9 cellular contexts compared by ENCODE assay signal in genomic region chr2:152468832-152469692, GRCh38.
DNase-seq lines count a peak whose midpoint lies in the region; ATAC-seq and TF ChIP-seq lines count a peak whose summit lies in the region.
"Had no signal": no experiment of that assay in that cellular context is flagged by ENCODE, and none has a peak within 500 bp of the region (broad histone marks: within the 10 kb centered on the region; RNA-seq: fewer than 3 reads in every experiment).

No MANE protein-coding gene starts in this region.

- DNase-seq in DMS53 (lab: John Stamatoyannopoulos, UW) (peak; percentile 48), DMS53 treated with DMSO at 0.1 percent for 48 hours (lab: John Stamatoyannopoulos, UW; ENCODE audit: unreplicated experiment) (no peak), RPMI8226 (peak; percentile 9), glutamatergic neuron (no peak), superior temporal gyrus (ENCODE audit: extremely low spot score) (peak; percentile 86), NCI-H345 (lab: John Stamatoyannopoulos, UW) (no peak)
- DNase-seq in stimulated activated CD4-positive, alpha-beta T cell treated with anti-CD3 and anti-CD28 coated beads, Interleukin-4, amount 100 ng/mL, for 24 hours = no peak
- no peak for DNase-seq in activated CD8-positive, alpha-beta memory T cell treated with anti-CD3 and anti-CD28 coated beads, Interleukin-2, amount 10 ng/mL, durations not matched to agents 7 days and 5 days
- DNase-seq: NCI-H1930 had no signal

- peaks cover 5% of the 10 kb centered on the region for H3K27me3 Mint-ChIP-seq in glutamatergic neuron (ENCODE audit: unreplicated experiment)
- H3K27me3 Mint-ChIP-seq in activated CD8-positive, alpha-beta memory T cell treated with anti-CD3 and anti-CD28 coated beads, Interleukin-2, amount 10 ng/mL, durations not matched to agents 7 days and 5 days = peaks cover 7% of the 10 kb centered on the region

- peaks cover 8% of the 10 kb centered on the region for H3K9me3 Mint-ChIP-seq in glutamatergic neuron (ENCODE audit: unreplicated experiment)
- H3K9me3 Mint-ChIP-seq in activated CD8-positive, alpha-beta memory T cell treated with anti-CD3 and anti-CD28 coated beads, Interleukin-2, amount 10 ng/mL, durations not matched to agents 7 days and 5 days (ENCODE audit: low read depth) = no peaks in the 10 kb centered on the region

- peaks cover 71% of the 10 kb centered on the region for H3K4me1 Mint-ChIP-seq in glutamatergic neuron (ENCODE audit: low read depth, unreplicated experiment)
- H3K4me1 Mint-ChIP-seq in activated CD8-positive, alpha-beta memory T cell treated with anti-CD3 and anti-CD28 coated beads, Interleukin-2, amount 10 ng/mL, durations not matched to agents 7 days and 5 days = peaks cover 5% of the 10 kb centered on the region

- H3K4me3 Mint-ChIP-seq in glutamatergic neuron (ENCODE audit: unreplicated experiment) = peak overlapping the region; percentile 13
- H3K4me3 Mint-ChIP-seq in activated CD8-positive, alpha-beta memory T cell treated with anti-CD3 and anti-CD28 coated beads, Interleukin-2, amount 10 ng/mL, durations not matched to agents 7 days and 5 days = no peak overlapping the region

- no peak for ATAC-seq in activated CD8-positive, alpha-beta memory T cell treated with anti-CD3 and anti-CD28 coated beads, Interleukin-2, amount 10 ng/mL, durations not matched to agents 7 days and 5 days

- no peak for TF ChIP-seq CTCF in glutamatergic neuron (IDR thresholded peaks at IDR 0.05; ENCODE audit: partially characterized antibody, unreplicated experiment)

- CTCF ChIA-PET in activated CD8-positive, alpha-beta memory T cell treated with anti-CD3 and anti-CD28 coated beads, Interleukin-2, amount 10 ng/mL, durations not matched to agents 7 days and 5 days (lab: Charles Lee) = no interaction called here

- H3K36me3 Mint-ChIP-seq in glutamatergic neuron (ENCODE audit: unreplicated experiment) = no peaks in the 10 kb centered on the region
- H3K36me3 Mint-ChIP-seq in activated CD8-positive, alpha-beta memory T cell treated with anti-CD3 and anti-CD28 coated beads, Interleukin-2, amount 10 ng/mL, durations not matched to agents 7 days and 5 days = no peaks in the 10 kb centered on the region

- peak overlapping the region; percentile 16 for H3K27ac Mint-ChIP-seq in glutamatergic neuron (ENCODE audit: unreplicated experiment)
- H3K27ac Mint-ChIP-seq in activated CD8-positive, alpha-beta memory T cell treated with anti-CD3 and anti-CD28 coated beads, Interleukin-2, amount 10 ng/mL, durations not matched to agents 7 days and 5 days = no peak overlapping the region

Comparison
In these comparisons a context has a peak if more than half of its experiments do, and no peak if none do; other contexts are left out.
1. DNase-seq: peak in DMS53 (single experiment), RPMI8226 (single experiment) and superior temporal gyrus (single experiment); none in DMS53 treated with DMSO at 0.1 percent for 48 hours (single experiment), glutamatergic neuron (single experiment), stimulated activated CD4-positive, alpha-beta T cell treated with anti-CD3 and anti-CD28 coated beads, Interleukin-4, amount 100 ng/mL, for 24 hours (single experiment), NCI-H345 (single experiment) and activated CD8-positive, alpha-beta memory T cell treated with anti-CD3 and anti-CD28 coated beads, Interleukin-2, amount 10 ng/mL, durations not matched to agents 7 days and 5 days (single experiment).